In the genomic region with DNA sequence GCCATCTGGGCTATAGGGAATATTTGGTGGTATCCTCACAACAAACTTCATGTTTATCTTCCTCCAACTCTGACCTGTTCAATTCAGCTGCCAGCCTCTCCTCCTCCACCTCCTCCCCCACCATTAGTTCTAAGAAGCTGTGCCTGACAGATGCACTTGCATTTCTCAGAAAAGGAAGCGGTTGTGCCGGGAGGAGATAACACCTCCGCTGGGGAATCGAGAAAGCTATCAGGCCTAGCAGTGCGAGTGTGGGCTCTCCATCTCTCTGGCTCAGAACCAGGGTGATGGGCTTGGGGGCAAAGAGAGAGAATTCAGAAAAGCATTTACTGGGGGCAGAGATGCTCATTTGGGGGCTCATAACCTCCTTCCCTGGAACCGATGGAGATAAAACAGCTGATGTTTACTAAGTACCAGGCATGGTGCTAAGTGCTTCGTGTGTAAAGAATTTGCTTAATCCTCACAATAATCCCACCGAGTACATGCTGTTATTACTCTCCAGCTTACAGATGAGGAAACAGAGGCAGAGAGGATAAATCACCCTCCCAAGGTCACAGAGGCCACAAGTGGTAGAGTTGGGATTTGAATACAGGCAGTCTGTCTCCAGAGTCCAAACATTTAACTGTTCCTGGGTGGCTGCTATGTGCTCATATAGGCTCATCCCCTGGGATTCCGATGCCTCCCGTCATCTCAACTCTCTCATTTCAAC, we compare ENCODE assay signal across 8 cellular contexts. TPM values are rescaled to one million over a fixed set of nuclear protein-coding genes. Genes with fewer than 3 reads are reported as not detected.
A peak's percentile ranks its signal among the peaks of the same experiment; 100 is the strongest.
DNase-seq lines count a peak whose midpoint lies in the region; ATAC-seq and TF ChIP-seq lines count a peak whose summit lies in the region.

No MANE protein-coding gene starts in this region.

- H3K36me3 Mint-ChIP-seq in neural progenitor cell: peaks cover 13% of the 10 kb centered on the region

- H3K27me3 ChIP-seq in neural progenitor cell: no peaks in the 10 kb centered on the region

- H3K36me3 ChIP-seq in neural progenitor cell: no peaks in the 10 kb centered on the region

- H3K9me3 Mint-ChIP-seq in neural progenitor cell: no peaks in the 10 kb centered on the region

- H3K27ac ChIP-seq in cingulate gyrus (ENCODE audit: low read depth, low read length) (peak overlapping the region; percentile 94), neural progenitor cell (no peak overlapping the region), temporal lobe (ENCODE audit: low read depth, low read length) (peak overlapping the region; percentile 87)

- H2AFZ ChIP-seq in neural progenitor cell (replicated peaks): no peak overlapping the region

- H3K9me3 ChIP-seq in neural progenitor cell (ENCODE audit: low read depth): no peaks in the 10 kb centered on the region

- peaks cover 27% of the 10 kb centered on the region for H3K79me2 ChIP-seq in neural progenitor cell (ENCODE audit: low read depth)

- no peak for TF ChIP-seq CTCF in neural progenitor cell (IDR thresholded peaks at IDR 0.05)

- H3K9ac ChIP-seq in neural progenitor cell: no peak overlapping the region

- no peak overlapping the region for H3K4me3 ChIP-seq in neural progenitor cell

- H4K20me1 ChIP-seq in neural progenitor cell (ENCODE audit: low read depth): peaks cover 8% of the 10 kb centered on the region

- H3K4me1 ChIP-seq in neural progenitor cell: peaks cover 21% of the 10 kb centered on the region

- H3K4me1 Mint-ChIP-seq in neural progenitor cell: peaks cover 22% of the 10 kb centered on the region

- no peaks in the 10 kb centered on the region for H3F3A ChIP-seq in neural progenitor cell (ENCODE audit: low read depth)

- H3K4me2 ChIP-seq in neural progenitor cell: no peak overlapping the region

- no peak overlapping the region for H3K4me3 Mint-ChIP-seq in neural progenitor cell

- peak; percentile 39 for DNase-seq in EH (ENCODE audit: low read depth)
- peak in 3 of 4 experiments; percentile 17 to 73 (median 64) for DNase-seq in activated CD4-positive, CD25-positive, alpha-beta regulatory T cell (lab: John Stamatoyannopoulos, UW)
- no peak for DNase-seq in neural progenitor cell (ENCODE audit: low spot score)
- DNase-seq in cerebellar nuclear complex (lab: John Stamatoyannopoulos, UW): no peak

- H3K27ac Mint-ChIP-seq in neural progenitor cell: peak overlapping the region; percentile 26

- ATAC-seq in HG03139 (IDR thresholded peaks at IDR 0.05; ENCODE audit: unreplicated experiment) (peak; percentile 34), GM18519 (IDR thresholded peaks at IDR 0.05; ENCODE audit: low FRiP score, unreplicated experiment) (no peak)

- H3K27me3 Mint-ChIP-seq in neural progenitor cell (ENCODE audit: insufficient read depth, low read depth): peaks cover 10% of the 10 kb centered on the region

RNA-seq across cellular contexts. Expression of a gene that starts 38.3 kb away (rescaled TPM):
- total RNA-seq in neural progenitor cell (ENCODE audit: low replicate concordance) (not detected in 2 replicates), temporal lobe (not detected)

RNA-seq across cellular contexts. Expression of a gene that starts 46.7 kb away (rescaled TPM):
- total RNA-seq in neural progenitor cell (ENCODE audit: low replicate concordance) (60.0 and 74.6 TPM in 2 replicates), temporal lobe (42.5 TPM)

Comparison
In these comparisons a context has a peak if more than half of its experiments do, and no peak if none do; other contexts are left out.
1. DNase-seq: peak in EH (single experiment) and activated CD4-positive, CD25-positive, alpha-beta regulatory T cell (3 of 4); none in neural progenitor cell (single experiment) and cerebellar nuclear complex (0 of 2).